In genomic region chr10:110498087-110498981, GRCh38 we compare ENCODE assay signal across 8 cellular contexts. TPM values are rescaled to one million over a fixed set of nuclear protein-coding genes. Genes with fewer than 3 reads are reported as not detected.
DNase-seq lines count a peak whose midpoint lies in the region; ATAC-seq and TF ChIP-seq lines count a peak whose summit lies in the region.

No MANE protein-coding gene starts in this region.

- H3K4me3 ChIP-seq in hepatocyte (peak overlapping the region; percentile 30), skeletal muscle satellite cell (ENCODE audit: low read length) (peak overlapping the region; percentile 86)

- H3K4me1 ChIP-seq in hepatocyte (ENCODE audit: insufficient read depth) (peaks cover 38% of the 10 kb centered on the region), skeletal muscle satellite cell (ENCODE audit: control insufficient read depth, insufficient read depth, low read length) (peaks cover 43% of the 10 kb centered on the region)

- H3K4me2 ChIP-seq in hepatocyte (peak overlapping the region; percentile 86), skeletal muscle satellite cell (ENCODE audit: low read length) (peak overlapping the region; percentile 94)

- H4K20me1 ChIP-seq in hepatocyte (ENCODE audit: insufficient read depth, poor library complexity, severe bottlenecking), result peaks cover 3% of the 10 kb centered on the region

- peak; percentile 17 for DNase-seq in AG08395 (ENCODE audit: low spot score)
- DNase-seq in SK-N-DZ (ENCODE audit: low spot score), result peak; percentile 40
- DNase-seq in activated naive CD8-positive, alpha-beta T cell treated with anti-CD3 and anti-CD28 coated beads, Interleukin-2, amount 50 U/mL, for 16 hours (ENCODE audit: low read depth, low spot score), result peak; percentile 11
- peak; percentile 78 for DNase-seq in hepatocyte (ENCODE audit: low spot score)
- no peak for DNase-seq in NCI-H446 treated with DMSO at 0.1 percent for 48 hours (lab: John Stamatoyannopoulos, UW)

- 2% methylated on average over 68 of the region's 107 CpGs for WGBS in hepatocyte (ENCODE audit: low lambda C conversion rate, missing lambda C conversion rate)

- H3K79me2 ChIP-seq in hepatocyte, result peaks cover 6% of the 10 kb centered on the region

- H3K9me3 ChIP-seq in hepatocyte (ENCODE audit: low read depth) (no peaks in the 10 kb centered on the region), skeletal muscle satellite cell (replicated peaks; ENCODE audit: low read length) (no peaks in the 10 kb centered on the region)

- no peaks in the 10 kb centered on the region for H3K36me3 ChIP-seq in hepatocyte (replicated peaks; ENCODE audit: insufficient read depth, low read depth)
- H3K36me3 ChIP-seq in skeletal muscle satellite cell (ENCODE audit: insufficient read depth, low read length), result peaks cover 33% of the 10 kb centered on the region

- peak overlapping the region; percentile 99 for H3K9ac ChIP-seq in skeletal muscle satellite cell (ENCODE audit: low read depth, low read length)

- no peaks in the 10 kb centered on the region for H3K9me2 ChIP-seq in hepatocyte (replicated peaks; ENCODE audit: insufficient read depth)

- H2AFZ ChIP-seq in hepatocyte, result peak overlapping the region; percentile 26

- H3K27me3 ChIP-seq in hepatocyte (peaks cover 16% of the 10 kb centered on the region), skeletal muscle satellite cell (ENCODE audit: control insufficient read depth, insufficient read depth, low read length) (no peaks in the 10 kb centered on the region)

- peak; percentile 11 for ATAC-seq in GM18873 (IDR thresholded peaks at IDR 0.05; ENCODE audit: low FRiP score, unreplicated experiment)
- ATAC-seq in HG03159 (IDR thresholded peaks at IDR 0.05; ENCODE audit: unreplicated experiment), result peak; percentile 5

- peak; percentile 8 for TF ChIP-seq CTCF in hepatocyte (IDR thresholded peaks at IDR 0.05; ENCODE audit: poor library complexity)

- H3K27ac ChIP-seq in hepatocyte, result peak overlapping the region; percentile 23

RNA-seq across cellular contexts. Expression of gene DUSP5, which starts 0.6 kb away (rescaled TPM):
- polyA plus RNA-seq in SK-N-DZ (2014; cell fraction: cytosol; rRNA removed), result not detected in 2 replicates
- 0.05 TPM in 1 of 2 replicates, not detected in the other for polyA plus RNA-seq in SK-N-DZ (2014; cell fraction: nucleus; rRNA removed)
- total RNA-seq in hepatocyte, result 47.5 and 49.6 TPM in 2 replicates
- polyA plus RNA-seq in hepatocyte, result 54.2 and 60.7 TPM in 2 replicates
- total RNA-seq in skeletal muscle satellite cell (2012; rRNA removed), result 35.2 and 70.1 TPM in 2 replicates
